In the genomic region with DNA sequence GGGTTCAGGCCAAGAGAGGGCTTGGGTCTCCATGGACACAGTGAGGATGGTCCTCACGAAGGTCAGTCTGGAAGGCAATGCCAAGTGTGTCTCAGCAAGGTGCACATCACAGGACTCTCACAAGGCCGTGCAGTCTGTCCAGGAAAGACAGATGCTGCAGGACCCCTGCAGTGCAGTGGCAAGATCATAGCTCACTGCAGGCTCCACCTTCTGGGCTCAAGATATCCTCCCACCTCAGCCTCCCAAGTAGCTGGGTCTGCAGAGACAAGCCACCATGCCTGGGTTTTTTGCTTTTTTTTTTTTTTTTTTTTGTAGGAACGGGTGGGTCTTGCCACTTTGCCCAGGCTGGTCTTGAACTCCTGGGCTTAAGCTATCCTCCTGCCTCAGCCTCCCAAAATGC, we compare ENCODE assay signal across 14 cellular contexts. TPM values are rescaled to one million over a fixed set of nuclear protein-coding genes. Genes with fewer than 3 reads are reported as not detected.
DNase-seq lines count a peak whose midpoint lies in the region; ATAC-seq and TF ChIP-seq lines count a peak whose summit lies in the region.
"Had no signal": no experiment of that assay in that cellular context is flagged by ENCODE, and none has a peak within 500 bp of the region (broad histone marks: within the 10 kb centered on the region; RNA-seq: fewer than 3 reads in every experiment).

No MANE protein-coding gene starts in this region.

- H3K27ac Mint-ChIP-seq in mesothelial cell of epicardium = peak overlapping the region; percentile 88
- H3K27ac Mint-ChIP-seq: endodermal cell had no signal

- peaks cover 55% of the 10 kb centered on the region for H3K4me1 Mint-ChIP-seq in mesothelial cell of epicardium

- H3K36me3 Mint-ChIP-seq in mesothelial cell of epicardium = peaks cover 32% of the 10 kb centered on the region

- no peak overlapping the region for H3K4me3 ChIP-seq in adrenal gland
- H3K4me3 ChIP-seq: HAP-1 had no signal

- H3K4me1 ChIP-seq in adrenal gland (replicated peaks in 1 of 2) = peaks cover 38 to 84% of the 10 kb centered on the region in 2 donors

- ATAC-seq in HG03439 (IDR thresholded peaks at IDR 0.05; ENCODE audit: unreplicated experiment) = no peak
- ATAC-seq: naive thymus-derived CD8-positive, alpha-beta T cell had no signal

- no peaks in the 10 kb centered on the region for H3K9me3 Mint-ChIP-seq in mesothelial cell of epicardium
- H3K9me3 Mint-ChIP-seq: endodermal cell; naive thymus-derived CD8-positive, alpha-beta T cell had no signal

- TF ChIP-seq CTCF in adrenal gland (IDR thresholded peaks at IDR 0.05) (no peak), mesothelial cell of epicardium (IDR thresholded peaks at IDR 0.05; ENCODE audit: unreplicated experiment) (no peak)

- no peak overlapping the region for H3K4me3 Mint-ChIP-seq in mesothelial cell of epicardium
- H3K4me3 Mint-ChIP-seq: endodermal cell had no signal

- H3K27me3 Mint-ChIP-seq in mesothelial cell of epicardium (ENCODE audit: low read depth) = no peaks in the 10 kb centered on the region
- H3K27me3 Mint-ChIP-seq: naive thymus-derived CD8-positive, alpha-beta T cell had no signal

- DNase-seq in NCI-H446 treated with DMSO at 0.1 percent for 48 hours (lab: John Stamatoyannopoulos, UW) = peak; percentile 22
- DNase-seq in adrenal gland = no peak
- DNase-seq in mesothelial cell of epicardium (ENCODE audit: low spot score in 2 of 2, unreplicated experiment in 2 of 2) = no peak
- peak in 1 of 49 donors; percentile 45 for DNase-seq in substantia nigra (lab: John Stamatoyannopoulos, UW)
- DNase-seq in NOMO-1 treated with dmso at 0.1 percent for 144 hours (lab: John Stamatoyannopoulos, UW; ENCODE audit: unreplicated experiment) = no peak
- DNase-seq in activated gamma-delta T cell (lab: John Stamatoyannopoulos, UW) = no peak
- DNase-seq: endodermal cell; GF-D8; naive thymus-derived CD8-positive, alpha-beta T cell; NCI-H2171 treated with DMSO at 0.1 percent for 48 hours; stimulated activated naive CD4-positive, alpha-beta T cell treated with Interleukin-2 at 50 U/mL for 16 hours; SW 1271 had no signal

- peaks cover 0 to 4% of the 10 kb centered on the region in 2 donors for H3K36me3 ChIP-seq in adrenal gland (replicated peaks in 1 of 2)

- H3K27me3 ChIP-seq in adrenal gland = no peaks in the 10 kb centered on the region

- 72 to 92% (median 82%) methylated on average over 3 of the region's 3 CpGs for WGBS in adrenal gland, 4 donors

- no peaks in the 10 kb centered on the region for H3K9me3 ChIP-seq in adrenal gland (replicated peaks in 1 of 3)
- H3K9me3 ChIP-seq: HAP-1 had no signal

- TF ChIP-seq POLR2A in adrenal gland (IDR thresholded peaks at IDR 0.05) = no peak

- intact Hi-C loops in adrenal gland (cut with DNase I) = no loop called here

- H3K27ac ChIP-seq in adrenal gland (peak overlapping the region in 3 of 5 donors; percentile 74 to 89 (median 79)), substantia nigra (ENCODE audit: low read depth, low read length, poor library complexity, severe bottlenecking) (peak overlapping the region; percentile 97)

RNA-seq across cellular contexts. Expression of gene ZMYND8, which starts 26.4 kb away (rescaled TPM):
- total RNA-seq in adrenal gland (100 to 1,000 TPM in 2 of 8 donors, 10 to 100 TPM in 6; 58.4 to 116 (median 70.5) TPM), mesothelial cell of epicardium (119 to 120 TPM (median 119 TPM) in 3 replicates)
- polyA plus RNA-seq in adrenal gland = 10 to 100 TPM; 37.0 to 83.9 (median 64.1) TPM
